1 cellular context compared by ENCODE assay signal in the genomic region with DNA sequence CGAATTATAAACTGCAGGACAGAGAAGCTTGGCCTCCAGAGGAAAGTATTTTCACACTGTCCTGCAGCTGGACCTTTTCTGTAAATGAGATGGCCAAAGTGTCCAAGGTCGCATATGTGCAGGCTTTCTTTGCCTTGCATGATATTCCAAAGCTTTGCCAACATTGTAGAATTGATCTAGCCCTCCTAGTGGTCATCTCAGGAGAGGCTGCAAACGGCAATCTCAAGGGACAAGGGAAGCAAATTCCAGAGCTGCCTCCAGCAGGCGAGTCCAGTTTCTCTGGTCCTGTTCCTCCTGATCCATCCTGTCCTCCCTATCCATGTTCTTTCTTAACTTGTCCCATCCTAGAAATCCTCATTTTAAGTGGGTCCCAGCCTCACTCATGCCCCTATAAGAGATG.
TF ChIP-seq lines count a peak whose summit lies in the region.

No MANE protein-coding gene starts in this region.

TF ChIP-seq in SK-N-SH, 30 proteins besides CTCF, POLR2A, EP300 and RAD21 (continued from another document):
- TF ChIP-seq ZBTB33 (IDR thresholded peaks at IDR 0.05; ENCODE audit: borderline replicate concordance, low read depth) (no peak), PBX3 (IDR thresholded peaks at IDR 0.05) (no peak), TEAD4 (IDR thresholded peaks at IDR 0.05; ENCODE audit: borderline replicate concordance, insufficient read depth) (no peak), NRF1 (IDR thresholded peaks at IDR 0.05; ENCODE audit: low read depth, low read length) (no peak), CHD2 (IDR thresholded peaks at IDR 0.05; ENCODE audit: low read length, partially characterized antibody) (no peak), NFIC (IDR thresholded peaks at IDR 0.05; ENCODE audit: borderline replicate concordance) (no peak), GATA2 (CRISPR knock-in tag; IDR thresholded peaks at IDR 0.05) (no peak), SIN3A (IDR thresholded peaks at IDR 0.05; ENCODE audit: borderline replicate concordance, low read depth, low read length) (no peak), YY1 (IDR thresholded peaks at IDR 0.05; ENCODE audit: low read depth) (no peak)
- TF ChIP-seq, protein P1, sequence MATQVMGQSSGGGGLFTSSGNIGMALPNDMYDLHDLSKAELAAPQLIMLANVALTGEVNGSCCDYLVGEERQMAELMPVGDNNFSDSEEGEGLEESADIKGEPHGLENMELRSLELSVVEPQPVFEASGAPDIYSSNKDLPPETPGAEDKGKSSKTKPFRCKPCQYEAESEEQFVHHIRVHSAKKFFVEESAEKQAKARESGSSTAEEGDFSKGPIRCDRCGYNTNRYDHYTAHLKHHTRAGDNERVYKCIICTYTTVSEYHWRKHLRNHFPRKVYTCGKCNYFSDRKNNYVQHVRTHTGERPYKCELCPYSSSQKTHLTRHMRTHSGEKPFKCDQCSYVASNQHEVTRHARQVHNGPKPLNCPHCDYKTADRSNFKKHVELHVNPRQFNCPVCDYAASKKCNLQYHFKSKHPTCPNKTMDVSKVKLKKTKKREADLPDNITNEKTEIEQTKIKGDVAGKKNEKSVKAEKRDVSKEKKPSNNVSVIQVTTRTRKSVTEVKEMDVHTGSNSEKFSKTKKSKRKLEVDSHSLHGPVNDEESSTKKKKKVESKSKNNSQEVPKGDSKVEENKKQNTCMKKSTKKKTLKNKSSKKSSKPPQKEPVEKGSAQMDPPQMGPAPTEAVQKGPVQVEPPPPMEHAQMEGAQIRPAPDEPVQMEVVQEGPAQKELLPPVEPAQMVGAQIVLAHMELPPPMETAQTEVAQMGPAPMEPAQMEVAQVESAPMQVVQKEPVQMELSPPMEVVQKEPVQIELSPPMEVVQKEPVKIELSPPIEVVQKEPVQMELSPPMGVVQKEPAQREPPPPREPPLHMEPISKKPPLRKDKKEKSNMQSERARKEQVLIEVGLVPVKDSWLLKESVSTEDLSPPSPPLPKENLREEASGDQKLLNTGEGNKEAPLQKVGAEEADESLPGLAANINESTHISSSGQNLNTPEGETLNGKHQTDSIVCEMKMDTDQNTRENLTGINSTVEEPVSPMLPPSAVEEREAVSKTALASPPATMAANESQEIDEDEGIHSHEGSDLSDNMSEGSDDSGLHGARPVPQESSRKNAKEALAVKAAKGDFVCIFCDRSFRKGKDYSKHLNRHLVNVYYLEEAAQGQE (IDR thresholded peaks at IDR 0.05; ENCODE audit: low read depth, low read length): no peak
